14 cellular contexts compared by ENCODE assay signal in the genomic region with DNA sequence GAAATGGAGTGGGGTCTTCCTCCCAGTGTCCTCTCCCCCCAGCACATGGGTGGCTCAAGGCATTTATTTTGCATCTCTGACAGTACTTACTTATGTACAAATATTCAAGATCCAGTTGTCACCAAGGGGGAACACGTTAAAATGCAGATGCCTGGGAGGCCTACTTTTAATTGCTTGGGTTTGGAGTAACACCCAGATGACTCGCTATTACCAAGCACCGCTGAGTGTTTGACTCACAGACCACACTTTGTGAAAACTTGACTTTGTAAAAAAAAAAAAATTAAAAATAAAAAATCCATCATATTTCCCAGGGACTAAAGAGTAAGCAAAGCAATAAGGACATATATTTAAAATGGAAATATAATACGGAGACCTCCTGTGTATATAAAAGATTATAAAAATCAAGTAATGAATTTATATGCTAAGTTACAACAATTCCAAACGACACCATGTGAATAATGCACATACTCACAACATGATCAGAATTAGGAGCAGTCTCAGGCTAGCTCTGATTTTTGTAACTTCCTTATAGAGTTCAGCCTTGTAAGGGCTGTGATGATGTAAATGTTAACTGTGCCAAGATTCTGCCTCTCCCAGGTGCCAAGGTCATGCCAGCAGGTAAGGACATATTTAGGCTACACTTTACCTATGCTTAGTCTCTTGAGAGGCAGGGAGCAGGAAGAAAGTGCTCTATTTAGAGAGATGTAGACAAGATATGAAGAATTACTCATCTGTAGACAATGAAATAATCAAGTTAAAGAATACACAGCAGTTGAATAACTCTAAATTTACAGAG. TPM values are rescaled to one million over a fixed set of nuclear protein-coding genes. Genes with fewer than 3 reads are reported as not detected.
DNase-seq lines count a peak whose midpoint lies in the region; ATAC-seq lines count a peak whose summit lies in the region.
"Had no signal": no experiment of that assay in that cellular context is flagged by ENCODE, and none has a peak within 500 bp of the region (broad histone marks: within the 10 kb centered on the region; RNA-seq: fewer than 3 reads in every experiment).

No MANE protein-coding gene starts in this region.

- H3K27ac ChIP-seq in epithelial cell of prostate (peak overlapping the region; percentile 79), substantia nigra (ENCODE audit: low read depth, low read length, poor library complexity, severe bottlenecking) (no peak overlapping the region)

- DNase-seq in activated T-cell treated with anti-CD3 and anti-CD28 coated beads for 24 hours (ENCODE audit: low read depth) = peak; percentile 18
- no peak for DNase-seq in activated T-cell treated with anti-CD3 and anti-CD28 coated beads for 4 hours
- peak; percentile 53 for DNase-seq in MV-4-11 (lab: John Stamatoyannopoulos, UW)
- DNase-seq in epithelial cell of prostate (ENCODE audit: low read depth, low spot score) = peak; percentile 88
- DNase-seq in stimulated activated naive CD8-positive, alpha-beta T cell treated with anti-CD3 and anti-CD28 coated beads, Interleukin-15, amount 100 ng/mL, for 72 hours = peak in 1 of 2 donors; percentile 18
- DNase-seq in H4 (ENCODE audit: low spot score) = no peak
- DNase-seq in substantia nigra (lab: John Stamatoyannopoulos, UW) = no peak
- DNase-seq in activated CD8-positive, alpha-beta memory T cell treated with anti-CD3 and anti-CD28 coated beads, Interleukin-2, amount 50 U/mL, for 48 hours = no peak
- DNase-seq: CD4-positive, CD25-positive, alpha-beta regulatory T cell; cortex of kidney; NCI-H1048 had no signal

- H3K4me3 Mint-ChIP-seq in stimulated activated naive CD8-positive, alpha-beta T cell treated with anti-CD3 and anti-CD28 coated beads, Interleukin-15, amount 100 ng/mL, for 72 hours = no peak overlapping the region
- H3K4me3 Mint-ChIP-seq: CD4-positive, CD25-positive, alpha-beta regulatory T cell had no signal

- no peaks in the 10 kb centered on the region for H3K9me3 Mint-ChIP-seq in stimulated activated naive CD8-positive, alpha-beta T cell treated with anti-CD3 and anti-CD28 coated beads, Interleukin-15, amount 100 ng/mL, for 72 hours
- H3K9me3 Mint-ChIP-seq: activated T-helper 2 cell treated with anti-CD3 and anti-CD28 coated beads, Interferon-gamma antibody, Interleukin-2, Interleukin-4, amounts not matched to agents 10 μg/mL and 5 μg/mL and 100 μg/mL, durations not matched to agents 14 hours and 24 hours and 36 hours had no signal

- H3K27ac Mint-ChIP-seq in stimulated activated naive CD8-positive, alpha-beta T cell treated with anti-CD3 and anti-CD28 coated beads, Interleukin-15, amount 100 ng/mL, for 72 hours = no peak overlapping the region
- H3K27ac Mint-ChIP-seq: activated T-helper 2 cell treated with anti-CD3 and anti-CD28 coated beads, Interferon-gamma antibody, Interleukin-2, Interleukin-4, amounts not matched to agents 10 μg/mL and 5 μg/mL and 100 μg/mL, durations not matched to agents 14 hours and 24 hours and 36 hours; CD4-positive, CD25-positive, alpha-beta regulatory T cell had no signal

- ATAC-seq in stimulated activated naive CD8-positive, alpha-beta T cell treated with anti-CD3 and anti-CD28 coated beads, Interleukin-15, amount 100 ng/mL, for 72 hours = peak; percentile 85

- peaks cover 44% of the 10 kb centered on the region for H3K4me1 Mint-ChIP-seq in stimulated activated naive CD8-positive, alpha-beta T cell treated with anti-CD3 and anti-CD28 coated beads, Interleukin-15, amount 100 ng/mL, for 72 hours

- no peaks in the 10 kb centered on the region for H3K27me3 Mint-ChIP-seq in stimulated activated naive CD8-positive, alpha-beta T cell treated with anti-CD3 and anti-CD28 coated beads, Interleukin-15, amount 100 ng/mL, for 72 hours
- H3K27me3 Mint-ChIP-seq: CD4-positive, CD25-positive, alpha-beta regulatory T cell had no signal

RNA-seq across cellular contexts. Expression of a gene that starts 53.4 kb away (rescaled TPM):
- total RNA-seq in H4 (2014; rRNA removed; shearing (Covaris generic)) = not detected in 2 replicates
- total RNA-seq: activated T-helper 2 cell treated with anti-CD3 and anti-CD28 coated beads, Interferon-gamma antibody, Interleukin-2, Interleukin-4, amounts not matched to agents 10 μg/mL and 5 μg/mL and 100 μg/mL, durations not matched to agents 14 hours and 24 hours and 36 hours; CD4-positive, CD25-positive, alpha-beta regulatory T cell; mesenteric fat pad; T-helper 2 cell treated with Interferon-gamma antibody and Interleukin-4, amounts not matched to agents 100 ng/mL and 5 ng/mL, for 36 hours had no signal

Comparison
In these comparisons a context has a peak if more than half of its experiments do, and no peak if none do; other contexts are left out.
1. DNase-seq: peak in activated T-cell treated with anti-CD3 and anti-CD28 coated beads for 24 hours (single experiment), MV-4-11 (single experiment) and epithelial cell of prostate (single experiment); none in activated T-cell treated with anti-CD3 and anti-CD28 coated beads for 4 hours (single experiment), H4 (single experiment), substantia nigra (0 of 49) and activated CD8-positive, alpha-beta memory T cell treated with anti-CD3 and anti-CD28 coated beads, Interleukin-2, amount 50 U/mL, for 48 hours (single experiment).